ENCODE assay signal across 14 cellular contexts in genomic region chr1:214318956-214319355, GRCh38. TPM values are rescaled to one million over a fixed set of nuclear protein-coding genes. Genes with fewer than 3 reads are reported as not detected.
DNase-seq lines count a peak whose midpoint lies in the region; ATAC-seq and TF ChIP-seq lines count a peak whose summit lies in the region.
"Had no signal": no experiment of that assay in that cellular context is flagged by ENCODE, and none has a peak within 500 bp of the region (broad histone marks: within the 10 kb centered on the region; RNA-seq: fewer than 3 reads in every experiment).

No MANE protein-coding gene starts in this region.

- H3K9me3 Mint-ChIP-seq in nephron progenitor cell, result no peaks in the 10 kb centered on the region

- no peak overlapping the region for H3K9ac ChIP-seq in adipocyte (ENCODE audit: low read length)

- no peak overlapping the region for H3K4me3 Mint-ChIP-seq in nephron progenitor cell

- TF ChIP-seq POLR2A in spleen (IDR thresholded peaks at IDR 0.05) (peak in 1 of 3 donors; percentile 17), ovary (IDR thresholded peaks at IDR 0.05) (no peak)

- peak overlapping the region; percentile 78 for H3K4me3 ChIP-seq in adipocyte (ENCODE audit: low read length)
- no peak overlapping the region for H3K4me3 ChIP-seq in spleen
- no peak overlapping the region for H3K4me3 ChIP-seq in ovary
- H3K4me3 ChIP-seq: A549 had no signal

- H3K27me3 ChIP-seq in adipocyte (replicated peaks; ENCODE audit: control insufficient read depth, insufficient read depth, low read length), result no peaks in the 10 kb centered on the region
- no peaks in the 10 kb centered on the region for H3K27me3 ChIP-seq in spleen (replicated peaks in 1 of 7)
- H3K27me3 ChIP-seq in ovary, result no peaks in the 10 kb centered on the region

- no peak for TF ChIP-seq EP300 in ovary (IDR thresholded peaks at IDR 0.05)

- WGBS in spleen, 5 donors, result 66 to 79% (median 71%) methylated on average over 5 of the region's 5 CpGs
- 42 to 56% (median 53%) methylated on average over 5 of the region's 5 CpGs for WGBS in ovary, 3 donors

- H3K27ac ChIP-seq in spleen, result peak overlapping the region in 7 of 8 donors; percentile 53 to 86 (median 73)
- no peak overlapping the region for H3K27ac ChIP-seq in ovary
- H3K27ac ChIP-seq: A549 had no signal

- peaks cover 47% of the 10 kb centered on the region for H3K4me1 Mint-ChIP-seq in nephron progenitor cell

- TF ChIP-seq CTCF in nephron progenitor cell (IDR thresholded peaks at IDR 0.05), result no peak
- TF ChIP-seq CTCF in spleen (IDR thresholded peaks at IDR 0.05 in 8 of 11, conservative IDR thresholded peaks at IDR 0.05 in 3 of 11), result no peak
- TF ChIP-seq CTCF in ovary (IDR thresholded peaks at IDR 0.05), result no peak

- H3K4me1 ChIP-seq in adipocyte (ENCODE audit: control insufficient read depth, insufficient read depth, low read length) (peaks cover 44% of the 10 kb centered on the region), spleen (peaks cover 0 to 17% (median 0%) of the 10 kb centered on the region in 6 donors), ovary (ENCODE audit: insufficient read depth) (peaks cover 2% of the 10 kb centered on the region)

- ATAC-seq in left ventricle myocardium superior (peak; percentile 23), left cardiac atrium (no peak)
- ATAC-seq: A549 had no signal

- intact Hi-C loops in left ventricle myocardium superior (cut with micrococcal nuclease), result no loop called here
- intact Hi-C loops in left cardiac atrium (cut with DNase I), result no loop called here
- intact Hi-C loops in spleen (cut with DNase I; ENCODE audit: low total_unique reads), result no loop called here
- intact Hi-C loops in ovary (cut with DNase I), result no loop called here

- peaks cover 2% of the 10 kb centered on the region for H3K27me3 Mint-ChIP-seq in nephron progenitor cell (ENCODE audit: low read depth, poor library complexity)

- peaks cover 52% of the 10 kb centered on the region for H3K36me3 Mint-ChIP-seq in nephron progenitor cell (ENCODE audit: low read depth)

- H3K9me3 ChIP-seq in adipocyte (ENCODE audit: control insufficient read depth, low read length), result no peaks in the 10 kb centered on the region
- no peaks in the 10 kb centered on the region for H3K9me3 ChIP-seq in spleen
- no peaks in the 10 kb centered on the region for H3K9me3 ChIP-seq in ovary
- H3K9me3 ChIP-seq: A549 had no signal

- H3K27ac Mint-ChIP-seq in nephron progenitor cell, result peak overlapping the region; percentile 67

- H3K36me3 ChIP-seq in adipocyte (ENCODE audit: control insufficient read depth, insufficient read depth, low read length, severe bottlenecking), result no peaks in the 10 kb centered on the region
- H3K36me3 ChIP-seq in spleen, result peaks cover 0 to 89% (median 11%) of the 10 kb centered on the region in 6 donors
- H3K36me3 ChIP-seq in ovary, result no peaks in the 10 kb centered on the region

- DNase-seq in left ventricle myocardium superior, result no peak
- no peak for DNase-seq in left cardiac atrium
- no peak for DNase-seq in adipocyte (ENCODE audit: low read depth)
- no peak for DNase-seq in nephron progenitor cell
- peak; percentile 73 for DNase-seq in spleen
- DNase-seq in ovary, result no peak
- DNase-seq in CD1c-positive myeloid dendritic cell (ENCODE audit: extremely low spot score), result no peak
- no peak for DNase-seq in NCI-H226
- DNase-seq: C1 segment of cervical spinal cord, KBM-7, NCI-H1694 treated with DMSO at 0.1 percent for 48 hours, NCI-H2227 treated with DMSO at 0.1 percent for 48 hours, NCI-H524 had no signal

RNA-seq across cellular contexts. Expression of gene SMYD2, which starts 38.0 kb away (rescaled TPM):
- 234 TPM for total RNA-seq in left ventricle myocardium superior
- total RNA-seq in left cardiac atrium, result 1 to 10 TPM; 8.7 to 9.4 TPM
- total RNA-seq in spleen, result 10 to 100 TPM; 24.4 to 39.7 (median 34.0) TPM
- polyA plus RNA-seq in spleen, result 10 to 100 TPM; 23.5 to 33.6 (median 23.7) TPM
- 10 to 100 TPM; 15.0 to 29.8 (median 17.2) TPM for total RNA-seq in ovary
- polyA plus RNA-seq in ovary, result 10 to 100 TPM; 14.6 to 50.3 TPM

Comparison
In these comparisons a context has a peak if more than half of its experiments do, and no peak if none do; other contexts are left out.
1. H3K27ac ChIP-seq: peak in spleen (7 of 8); none in ovary (0 of 2).